ENCODE assay signal across 1 cellular context in the genomic region with DNA sequence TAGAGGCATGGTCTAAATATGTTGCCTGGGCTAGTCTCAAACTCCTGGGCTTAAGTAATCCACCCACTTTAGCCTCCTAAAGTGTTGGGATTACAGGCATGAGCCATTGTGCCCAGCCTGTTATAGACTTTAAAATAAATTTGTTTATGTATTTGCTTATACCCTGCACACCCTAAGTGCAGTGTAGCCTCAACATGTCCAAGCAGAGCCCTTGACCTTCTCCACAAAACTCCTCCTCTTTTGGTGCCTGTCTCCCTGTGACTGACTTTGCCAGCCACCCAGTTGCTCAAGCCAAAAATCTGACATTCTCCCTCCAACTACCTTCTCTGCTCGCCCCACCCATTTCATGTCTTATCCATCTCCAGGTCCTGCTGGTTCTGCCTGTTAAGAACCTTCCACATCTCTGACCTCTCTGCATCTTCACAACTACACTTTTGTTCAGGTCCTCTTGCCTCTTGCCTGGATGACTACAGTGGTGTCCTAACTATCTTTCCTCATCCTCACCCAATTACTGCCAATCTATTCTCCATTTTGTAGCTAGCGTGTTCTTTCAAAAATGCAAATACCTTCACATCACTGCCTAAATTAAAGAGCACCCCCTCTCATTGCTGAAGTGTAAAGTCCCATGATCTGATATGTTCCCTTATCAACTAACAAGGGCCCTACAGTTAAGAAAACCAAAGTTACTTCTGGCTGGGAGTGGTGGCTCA.
TF ChIP-seq lines count a peak whose summit lies in the region.

No MANE protein-coding gene starts in this region.

TF ChIP-seq in K562, 482 proteins besides CTCF, POLR2A, EP300 and RAD21 (continues in another document):
- TF ChIP-seq, protein P1, sequence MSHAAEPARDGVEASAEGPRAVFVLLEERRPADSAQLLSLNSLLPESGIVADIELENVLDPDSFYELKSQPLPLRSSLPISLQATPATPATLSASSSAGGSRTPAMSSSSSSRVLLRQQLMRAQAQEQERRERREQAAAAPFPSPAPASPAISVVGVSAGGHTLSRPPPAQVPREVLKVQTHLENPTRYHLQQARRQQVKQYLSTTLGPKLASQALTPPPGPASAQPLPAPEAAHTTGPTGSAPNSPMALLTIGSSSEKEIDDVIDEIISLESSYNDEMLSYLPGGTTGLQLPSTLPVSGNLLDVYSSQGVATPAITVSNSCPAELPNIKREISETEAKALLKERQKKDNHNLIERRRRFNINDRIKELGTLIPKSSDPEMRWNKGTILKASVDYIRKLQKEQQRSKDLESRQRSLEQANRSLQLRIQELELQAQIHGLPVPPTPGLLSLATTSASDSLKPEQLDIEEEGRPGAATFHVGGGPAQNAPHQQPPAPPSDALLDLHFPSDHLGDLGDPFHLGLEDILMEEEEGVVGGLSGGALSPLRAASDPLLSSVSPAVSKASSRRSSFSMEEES (CRISPR knock-in tag; IDR thresholded peaks at IDR 0.05): no peak
- TF ChIP-seq MED1 (CRISPR knock-in tag; IDR thresholded peaks at IDR 0.05; ENCODE audit: borderline replicate concordance): no peak
- TF ChIP-seq NR2C2 (CRISPR knock-in tag; IDR thresholded peaks at IDR 0.05): no peak
- TF ChIP-seq NR2C2 (tag; IDR thresholded peaks at IDR 0.05): peak; percentile 53; the same call in 1 of the 2 replicates
- TF ChIP-seq ZNF75A (CRISPR knock-in tag; IDR thresholded peaks at IDR 0.05): no peak
- TF ChIP-seq CBX3 (IDR thresholded peaks at IDR 0.05; ENCODE audit: borderline replicate concordance in 1 of 2, low read length in 2 of 2): no peak; a peak in 1 of 3 replicates
- TF ChIP-seq ZNF316 (IDR thresholded peaks at IDR 0.05): no peak
- TF ChIP-seq, protein P2, sequence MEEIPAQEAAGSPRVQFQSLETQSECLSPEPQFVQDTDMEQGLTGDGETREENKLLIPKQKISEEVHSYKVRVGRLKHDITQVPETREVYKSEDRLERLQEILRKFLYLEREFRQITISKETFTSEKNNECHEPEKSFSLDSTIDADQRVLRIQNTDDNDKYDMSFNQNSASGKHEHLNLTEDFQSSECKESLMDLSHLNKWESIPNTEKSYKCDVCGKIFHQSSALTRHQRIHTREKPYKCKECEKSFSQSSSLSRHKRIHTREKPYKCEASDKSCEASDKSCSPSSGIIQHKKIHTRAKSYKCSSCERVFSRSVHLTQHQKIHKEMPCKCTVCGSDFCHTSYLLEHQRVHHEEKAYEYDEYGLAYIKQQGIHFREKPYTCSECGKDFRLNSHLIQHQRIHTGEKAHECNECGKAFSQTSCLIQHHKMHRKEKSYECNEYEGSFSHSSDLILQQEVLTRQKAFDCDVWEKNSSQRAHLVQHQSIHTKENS (CRISPR knock-in tag; IDR thresholded peaks at IDR 0.05): no peak
- no peak for TF ChIP-seq ZKSCAN3 (CRISPR knock-in tag; IDR thresholded peaks at IDR 0.05)
- no peak for TF ChIP-seq ILF3 (IDR thresholded peaks at IDR 0.05; ENCODE audit: borderline replicate concordance)
- TF ChIP-seq, protein P3, sequence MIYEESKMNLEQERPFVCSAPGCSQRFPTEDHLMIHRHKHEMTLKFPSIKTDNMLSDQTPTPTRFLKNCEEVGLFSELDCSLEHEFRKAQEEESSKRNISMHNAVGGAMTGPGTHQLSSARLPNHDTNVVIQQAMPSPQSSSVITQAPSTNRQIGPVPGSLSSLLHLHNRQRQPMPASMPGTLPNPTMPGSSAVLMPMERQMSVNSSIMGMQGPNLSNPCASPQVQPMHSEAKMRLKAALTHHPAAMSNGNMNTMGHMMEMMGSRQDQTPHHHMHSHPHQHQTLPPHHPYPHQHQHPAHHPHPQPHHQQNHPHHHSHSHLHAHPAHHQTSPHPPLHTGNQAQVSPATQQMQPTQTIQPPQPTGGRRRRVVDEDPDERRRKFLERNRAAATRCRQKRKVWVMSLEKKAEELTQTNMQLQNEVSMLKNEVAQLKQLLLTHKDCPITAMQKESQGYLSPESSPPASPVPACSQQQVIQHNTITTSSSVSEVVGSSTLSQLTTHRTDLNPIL (CRISPR knock-in tag; IDR thresholded peaks at IDR 0.05): no peak
- no peak for TF ChIP-seq HCFC1 (IDR thresholded peaks at IDR 0.05; ENCODE audit: low read depth, low read length)
- TF ChIP-seq ZNF668 (CRISPR knock-in tag; IDR thresholded peaks at IDR 0.05): no peak
- no peak for TF ChIP-seq POU5F1 (IDR thresholded peaks at IDR 0.05; ENCODE audit: borderline replicate concordance, low read depth, low read length, partially characterized antibody)
- TF ChIP-seq, protein P4, sequence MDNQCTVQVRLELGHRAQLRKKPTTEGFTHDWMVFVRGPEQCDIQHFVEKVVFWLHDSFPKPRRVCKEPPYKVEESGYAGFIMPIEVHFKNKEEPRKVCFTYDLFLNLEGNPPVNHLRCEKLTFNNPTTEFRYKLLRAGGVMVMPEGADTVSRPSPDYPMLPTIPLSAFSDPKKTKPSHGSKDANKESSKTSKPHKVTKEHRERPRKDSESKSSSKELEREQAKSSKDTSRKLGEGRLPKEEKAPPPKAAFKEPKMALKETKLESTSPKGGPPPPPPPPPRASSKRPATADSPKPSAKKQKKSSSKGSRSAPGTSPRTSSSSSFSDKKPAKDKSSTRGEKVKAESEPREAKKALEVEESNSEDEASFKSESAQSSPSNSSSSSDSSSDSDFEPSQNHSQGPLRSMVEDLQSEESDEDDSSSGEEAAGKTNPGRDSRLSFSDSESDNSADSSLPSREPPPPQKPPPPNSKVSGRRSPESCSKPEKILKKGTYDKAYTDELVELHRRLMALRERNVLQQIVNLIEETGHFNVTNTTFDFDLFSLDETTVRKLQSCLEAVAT (IDR thresholded peaks at IDR 0.05): 0 out of 4 replicates have a peak, but pooled peaks of 1 of the 2 experiments have one; percentile 17
- TF ChIP-seq MAFK (IDR thresholded peaks at IDR 0.05; ENCODE audit: low read length): no peak
- no peak for TF ChIP-seq PTBP1 (IDR thresholded peaks at IDR 0.05; ENCODE audit: low read depth, low read length)
- TF ChIP-seq MTA2 (IDR thresholded peaks at IDR 0.05; ENCODE audit: low read depth): 0 out of 2 replicates have a peak, but pooled peaks have one; percentile 11
- TF ChIP-seq, protein P5, sequence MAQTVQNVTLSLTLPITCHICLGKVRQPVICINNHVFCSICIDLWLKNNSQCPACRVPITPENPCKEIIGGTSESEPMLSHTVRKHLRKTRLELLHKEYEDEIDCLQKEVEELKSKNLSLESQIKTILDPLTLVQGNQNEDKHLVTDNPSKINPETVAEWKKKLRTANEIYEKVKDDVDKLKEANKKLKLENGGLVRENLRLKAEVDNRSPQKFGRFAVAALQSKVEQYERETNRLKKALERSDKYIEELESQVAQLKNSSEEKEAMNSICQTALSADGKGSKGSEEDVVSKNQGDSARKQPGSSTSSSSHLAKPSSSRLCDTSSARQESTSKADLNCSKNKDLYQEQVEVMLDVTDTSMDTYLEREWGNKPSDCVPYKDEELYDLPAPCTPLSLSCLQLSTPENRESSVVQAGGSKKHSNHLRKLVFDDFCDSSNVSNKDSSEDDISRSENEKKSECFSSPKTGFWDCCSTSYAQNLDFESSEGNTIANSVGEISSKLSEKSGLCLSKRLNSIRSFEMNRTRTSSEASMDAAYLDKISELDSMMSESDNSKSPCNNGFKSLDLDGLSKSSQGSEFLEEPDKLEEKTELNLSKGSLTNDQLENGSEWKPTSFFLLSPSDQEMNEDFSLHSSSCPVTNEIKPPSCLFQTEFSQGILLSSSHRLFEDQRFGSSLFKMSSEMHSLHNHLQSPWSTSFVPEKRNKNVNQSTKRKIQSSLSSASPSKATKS (CRISPR knock-in tag; IDR thresholded peaks at IDR 0.05): no peak
- TF ChIP-seq TCF3 (CRISPR knock-in tag; IDR thresholded peaks at IDR 0.05): peak; percentile 56
- TF ChIP-seq ZKSCAN8 (CRISPR knock-in tag; IDR thresholded peaks at IDR 0.05): no peak
- no peak for TF ChIP-seq TCF7 (IDR thresholded peaks at IDR 0.05; ENCODE audit: borderline replicate concordance)
- TF ChIP-seq PPARD (CRISPR knock-in tag; IDR thresholded peaks at IDR 0.05): no peak
- TF ChIP-seq GATAD2B (IDR thresholded peaks at IDR 0.05; ENCODE audit: borderline replicate concordance): no peak
- peak; percentile 27; the same call in 1 of the 2 replicates for TF ChIP-seq TEAD4 (IDR thresholded peaks at IDR 0.05; ENCODE audit: low read length)
- no peak for TF ChIP-seq TEAD4 (CRISPR knock-in tag; IDR thresholded peaks at IDR 0.05; ENCODE audit: borderline replicate concordance)
- TF ChIP-seq, protein P6, sequence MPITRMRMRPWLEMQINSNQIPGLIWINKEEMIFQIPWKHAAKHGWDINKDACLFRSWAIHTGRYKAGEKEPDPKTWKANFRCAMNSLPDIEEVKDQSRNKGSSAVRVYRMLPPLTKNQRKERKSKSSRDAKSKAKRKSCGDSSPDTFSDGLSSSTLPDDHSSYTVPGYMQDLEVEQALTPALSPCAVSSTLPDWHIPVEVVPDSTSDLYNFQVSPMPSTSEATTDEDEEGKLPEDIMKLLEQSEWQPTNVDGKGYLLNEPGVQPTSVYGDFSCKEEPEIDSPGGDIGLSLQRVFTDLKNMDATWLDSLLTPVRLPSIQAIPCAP (CRISPR knock-in tag; IDR thresholded peaks at IDR 0.05; ENCODE audit: borderline replicate concordance): no peak
- no peak for TF ChIP-seq TAF15 (IDR thresholded peaks at IDR 0.05; ENCODE audit: low read depth, low read length)
- TF ChIP-seq MBD2 (IDR thresholded peaks at IDR 0.05; ENCODE audit: borderline replicate concordance, low read depth): no peak
- no peak for TF ChIP-seq CEBPG (CRISPR knock-in tag; IDR thresholded peaks at IDR 0.05)
- TF ChIP-seq CEBPG (tag; conservative IDR thresholded peaks at IDR 0.05 in 1 of 2, IDR thresholded peaks at IDR 0.05 in 1 of 2): no peak
- no peak for TF ChIP-seq RHOXF2B (CRISPR knock-in tag; conservative IDR thresholded peaks at IDR 0.05)
- TF ChIP-seq ZBED1 (IDR thresholded peaks at IDR 0.05): no peak
- no peak for TF ChIP-seq ZFP30 (CRISPR knock-in tag; IDR thresholded peaks at IDR 0.05; ENCODE audit: borderline replicate concordance)
- no peak for TF ChIP-seq ZSCAN29 (IDR thresholded peaks at IDR 0.05)
- no peak for TF ChIP-seq PHB2 (IDR thresholded peaks at IDR 0.05; ENCODE audit: low read depth)
- TF ChIP-seq YY1 (IDR thresholded peaks at IDR 0.05; ENCODE audit: borderline replicate concordance in 1 of 3, control insufficient read depth in 1 of 3, extremely low read depth in 1 of 3, insufficient read depth in 3 of 3, insufficient read length in 1 of 3, insufficient replicate concordance in 2 of 3, low read depth in 1 of 3, low read length in 2 of 3): no peak
- TF ChIP-seq, protein P7, sequence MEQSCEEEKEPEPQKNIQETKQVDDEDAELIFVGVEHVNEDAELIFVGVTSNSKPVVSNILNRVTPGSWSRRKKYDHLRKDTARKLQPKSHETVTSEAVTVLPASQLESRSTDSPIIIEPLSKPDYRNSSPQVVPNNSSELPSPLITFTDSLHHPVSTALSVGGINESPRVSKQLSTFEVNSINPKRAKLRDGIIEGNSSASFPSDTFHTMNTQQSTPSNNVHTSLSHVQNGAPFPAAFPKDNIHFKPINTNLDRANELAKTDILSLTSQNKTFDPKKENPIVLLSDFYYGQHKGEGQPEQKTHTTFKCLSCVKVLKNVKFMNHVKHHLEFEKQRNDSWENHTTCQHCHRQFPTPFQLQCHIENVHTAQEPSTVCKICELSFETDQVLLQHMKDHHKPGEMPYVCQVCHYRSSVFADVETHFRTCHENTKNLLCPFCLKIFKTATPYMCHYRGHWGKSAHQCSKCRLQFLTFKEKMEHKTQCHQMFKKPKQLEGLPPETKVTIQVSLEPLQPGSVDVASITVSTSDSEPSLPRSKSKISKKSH (CRISPR knock-in tag; IDR thresholded peaks at IDR 0.05): no peak
- no peak for TF ChIP-seq ZZZ3 (IDR thresholded peaks at IDR 0.05)
- TF ChIP-seq ELF2 (CRISPR knock-in tag; IDR thresholded peaks at IDR 0.05): no peak
- no peak for TF ChIP-seq DIDO1 (tag; IDR thresholded peaks at IDR 0.05; ENCODE audit: low read depth)
- no peak for TF ChIP-seq SNRNP70 (optimal IDR thresholded peaks at IDR 0.05; ENCODE audit: low read depth, low read length)
- no peak for TF ChIP-seq NR1H2 (CRISPR knock-in tag; IDR thresholded peaks at IDR 0.05)
- TF ChIP-seq, protein P8, sequence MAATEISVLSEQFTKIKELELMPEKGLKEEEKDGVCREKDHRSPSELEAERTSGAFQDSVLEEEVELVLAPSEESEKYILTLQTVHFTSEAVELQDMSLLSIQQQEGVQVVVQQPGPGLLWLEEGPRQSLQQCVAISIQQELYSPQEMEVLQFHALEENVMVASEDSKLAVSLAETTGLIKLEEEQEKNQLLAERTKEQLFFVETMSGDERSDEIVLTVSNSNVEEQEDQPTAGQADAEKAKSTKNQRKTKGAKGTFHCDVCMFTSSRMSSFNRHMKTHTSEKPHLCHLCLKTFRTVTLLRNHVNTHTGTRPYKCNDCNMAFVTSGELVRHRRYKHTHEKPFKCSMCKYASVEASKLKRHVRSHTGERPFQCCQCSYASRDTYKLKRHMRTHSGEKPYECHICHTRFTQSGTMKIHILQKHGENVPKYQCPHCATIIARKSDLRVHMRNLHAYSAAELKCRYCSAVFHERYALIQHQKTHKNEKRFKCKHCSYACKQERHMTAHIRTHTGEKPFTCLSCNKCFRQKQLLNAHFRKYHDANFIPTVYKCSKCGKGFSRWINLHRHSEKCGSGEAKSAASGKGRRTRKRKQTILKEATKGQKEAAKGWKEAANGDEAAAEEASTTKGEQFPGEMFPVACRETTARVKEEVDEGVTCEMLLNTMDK (IDR thresholded peaks at IDR 0.05; ENCODE audit: borderline replicate concordance, insufficient read depth, low read depth, low read length, poor library complexity, severe bottlenecking): no peak
- no peak for TF ChIP-seq ZNF134 (CRISPR knock-in tag; conservative IDR thresholded peaks at IDR 0.05)
- no peak for TF ChIP-seq MEIS2 (IDR thresholded peaks at IDR 0.05; ENCODE audit: partially characterized antibody)
- TF ChIP-seq SP2 (IDR thresholded peaks at IDR 0.05; ENCODE audit: extremely low read depth, low read depth, low read length, poor library complexity, severe bottlenecking): no peak
- no peak for TF ChIP-seq MAZ (CRISPR knock-in tag; conservative IDR thresholded peaks at IDR 0.05 in 1 of 2, IDR thresholded peaks at IDR 0.05 in 1 of 2)
- TF ChIP-seq MIER1 (IDR thresholded peaks at IDR 0.05; ENCODE audit: low read depth): no peak
- no peak for TF ChIP-seq ERF (CRISPR knock-in tag; IDR thresholded peaks at IDR 0.05)
